Comparison of ENCODE assay signal across 24 cellular contexts in genomic region chr1:88700383-88701013, GRCh38. TPM values are rescaled to one million over a fixed set of nuclear protein-coding genes. Genes with fewer than 3 reads are reported as not detected.
DNase-seq lines count a peak whose midpoint lies in the region; ATAC-seq, FAIRE-seq and TF ChIP-seq lines count a peak whose summit lies in the region.
"Had no signal": no experiment of that assay in that cellular context is flagged by ENCODE, and none has a peak within 500 bp of the region (broad histone marks: within the 10 kb centered on the region; RNA-seq: fewer than 3 reads in every experiment).

No MANE protein-coding gene starts in this region.

- H2AFZ ChIP-seq in PC-3 (ENCODE audit: low read length) (no peak overlapping the region), SK-N-SH (ENCODE audit: low read depth) (no peak overlapping the region)
- H2AFZ ChIP-seq: hepatocyte had no signal

- H4K20me1 ChIP-seq in PC-3 (ENCODE audit: low read length) = peaks cover 46% of the 10 kb centered on the region
- H4K20me1 ChIP-seq in SK-N-SH (ENCODE audit: insufficient read depth) = peaks cover 23% of the 10 kb centered on the region

- DNase-seq in GM19239 (ENCODE audit: insufficient read length, low spot score) = no peak
- no peak for DNase-seq in PC-3
- DNase-seq in left lobe of liver (ENCODE audit: low spot score) = no peak
- no peak for DNase-seq in transverse colon
- DNase-seq in NCI-H82 (lab: John Stamatoyannopoulos, UW) = no peak
- DNase-seq in SK-N-SH = no peak
- DNase-seq: activated CD4-positive, alpha-beta memory T cell treated with anti-CD3 and anti-CD28 coated beads for 36 hours; activated gamma-delta T cell; activated naive CD8-positive, alpha-beta T cell treated with anti-CD3 and anti-CD28 coated beads, Interleukin-2, amount 50 U/mL, for 24 hours; DMS153; effector CD8-positive, alpha-beta T cell; foreskin keratinocyte; left ventricle myocardium inferior; NCI-H1930; NCI-H226; ovary; stimulated activated naive CD8-positive, alpha-beta T cell treated with anti-CD3 and anti-CD28 coated beads, Interleukin-15, Interleukin-2, amounts not matched to agents 100 U/mL and 50 U/mL, for 24 hours; T-helper 9 cell had no signal

- H3K4me2 ChIP-seq in PC-3 (ENCODE audit: low read length) = no peak overlapping the region
- no peak overlapping the region for H3K4me2 ChIP-seq in SK-N-SH
- H3K4me2 ChIP-seq: hepatocyte, KMS-11 had no signal

- CTCF ChIA-PET in PC-3 (lab: Charles Lee) (no interaction called here), SK-N-SH (lab: Yijun Ruan, JAX) (interaction anchor here (1.1 to 2.3 kb wide), 4 partner anchors 17 to 176 kb away, joined by 3 to 5 read pairs (median 4); partner anchors contain the start of gene PKN2)

- TF ChIP-seq EP300 in transverse colon (IDR thresholded peaks at IDR 0.05; ENCODE audit: low read depth) = no peak
- TF ChIP-seq EP300 in SK-N-SH (IDR thresholded peaks at IDR 0.05; ENCODE audit: borderline replicate concordance in 1 of 2, low read depth in 1 of 2, low read length in 1 of 2) = no peak

- no peak for TF ChIP-seq CTCF in PC-3 (conservative IDR thresholded peaks at IDR 0.05; ENCODE audit: low read depth, low read length)
- TF ChIP-seq CTCF in transverse colon (IDR thresholded peaks at IDR 0.05) = no peak
- no peak for TF ChIP-seq CTCF in SK-N-SH (IDR thresholded peaks at IDR 0.05)

- H3F3A ChIP-seq in PC-3 (ENCODE audit: low read length, unreplicated experiment) (no peaks in the 10 kb centered on the region), SK-N-SH (replicated peaks; ENCODE audit: insufficient read depth) (peaks cover 1% of the 10 kb centered on the region)

- H3K27me3 ChIP-seq in PC-3 (ENCODE audit: low read length) = no peaks in the 10 kb centered on the region
- no peaks in the 10 kb centered on the region for H3K27me3 ChIP-seq in transverse colon
- H3K27me3 ChIP-seq in SK-N-SH (ENCODE audit: insufficient read depth) = no peaks in the 10 kb centered on the region
- H3K27me3 ChIP-seq: foreskin keratinocyte, hepatocyte, ovary, right atrium auricular region had no signal

- no TSS peak for BruUV-seq in PC-3 (replicated peaks; lab: Mats Ljungman, UMichigan)

- no peaks in the 10 kb centered on the region for H3K9me2 ChIP-seq in PC-3 (replicated peaks; ENCODE audit: low read length)
- H3K9me2 ChIP-seq in SK-N-SH = no peaks in the 10 kb centered on the region

- H3K27ac ChIP-seq in PC-3 (ENCODE audit: low read length) (no peak overlapping the region), transverse colon (peak overlapping the region; percentile 2 to 42 (median 26)), SK-N-SH (ENCODE audit: low read depth in 2 of 2, low read length in 1 of 2) (no peak overlapping the region)
- H3K27ac ChIP-seq: foreskin keratinocyte, hepatocyte, KMS-11 had no signal

- H3K4me1 ChIP-seq in PC-3 (ENCODE audit: insufficient read depth, low read length) = peaks cover 22% of the 10 kb centered on the region
- peaks cover 6 to 60% (median 17%) of the 10 kb centered on the region in 4 donors for H3K4me1 ChIP-seq in transverse colon
- peaks cover 0 to 15% of the 10 kb centered on the region in 2 experiments; a peak in 2 of 4 replicates for H3K4me1 ChIP-seq in SK-N-SH (ENCODE audit: control insufficient read depth in 1 of 2, insufficient read depth in 2 of 2, low read depth in 1 of 2, low read length in 1 of 2)

- H3K4me3 ChIP-seq in PC-3 (ENCODE audit: low read length) (no peak overlapping the region), transverse colon (no peak overlapping the region), SK-N-SH (ENCODE audit: low read depth in 2 of 2, low read length in 1 of 2) (no peak overlapping the region)
- H3K4me3 ChIP-seq: hepatocyte, left ventricle myocardium inferior, ovary, right atrium auricular region had no signal

- POLR2A ChIA-PET in PC-3 (lab: Charles Lee; ENCODE audit: unreplicated experiment) (no interaction called here), SK-N-SH (lab: Yijun Ruan, JAX) (no interaction called here)

- H3K79me2 ChIP-seq in PC-3 (ENCODE audit: low read length) (peaks cover 93% of the 10 kb centered on the region), SK-N-SH (ENCODE audit: insufficient read depth) (peaks cover 98% of the 10 kb centered on the region)

- no peak for TF ChIP-seq POLR2A in transverse colon (IDR thresholded peaks at IDR 0.05)

- no peaks in the 10 kb centered on the region for H3K9me3 ChIP-seq in PC-3 (ENCODE audit: low read length)
- H3K9me3 ChIP-seq in transverse colon = no peaks in the 10 kb centered on the region
- no peaks in the 10 kb centered on the region for H3K9me3 ChIP-seq in SK-N-SH
- H3K9me3 ChIP-seq: ovary, right atrium auricular region had no signal

- in situ Hi-C loops in transverse colon (cut with MboI; ENCODE audit: low pct_ligation_motif_present in 1 of 4, low pct_unique_long_range_greater_than_20kb in 1 of 4, low sequenced_read_pairs in 3 of 4) = no loop called here

- H3K36me3 ChIP-seq in PC-3 (ENCODE audit: low read depth, low read length) (no peaks in the 10 kb centered on the region), transverse colon (no peaks in the 10 kb centered on the region), SK-N-SH (replicated peaks in 1 of 2; ENCODE audit: control insufficient read depth in 1 of 2, insufficient read depth in 2 of 2, low read length in 1 of 2) (peaks cover 0 to 10% of the 10 kb centered on the region in 2 experiments)
- H3K36me3 ChIP-seq: left ventricle myocardium inferior, ovary, right atrium auricular region had no signal

- H3K9ac ChIP-seq in PC-3 (ENCODE audit: low read length) (no peak overlapping the region), SK-N-SH (no peak overlapping the region)
- H3K9ac ChIP-seq: KMS-11 had no signal

- peak; percentile 76 for FAIRE-seq in GM19239 (lab: Jason Lieb, UNC)
- FAIRE-seq: H1 had no signal

- WGBS in transverse colon (ENCODE audit: low coverage in 1 of 2), 2 donors = 47 to 87% methylated on average over 2 to 5 of the region's 5 CpGs
- WGBS in SK-N-SH (ENCODE audit: low lambda C conversion rate) = 96% methylated on average over 5 of the region's 5 CpGs

- ATAC-seq in PC-3 = peak; percentile 89
- peak; percentile 49 for ATAC-seq in left lobe of liver
- ATAC-seq in GM21528 (IDR thresholded peaks at IDR 0.05; ENCODE audit: low FRiP score, unreplicated experiment) = no peak
- ATAC-seq: activated naive CD8-positive, alpha-beta T cell treated with anti-CD3 and anti-CD28 coated beads, Interleukin-2, amount 50 U/mL, for 24 hours; foreskin keratinocyte; natural killer cell treated with Interleukin-12 subunit alpha and Interleukin-12 subunit beta and Interleukin-15 and Interleukin-18, amount 100 ng/mL, for 72 hours; stimulated activated naive CD8-positive, alpha-beta T cell treated with anti-CD3 and anti-CD28 coated beads, Interleukin-15, Interleukin-2, amounts not matched to agents 100 U/mL and 50 U/mL, for 24 hours had no signal

- TF ChIP-seq RAD21 in SK-N-SH (IDR thresholded peaks at IDR 0.05; ENCODE audit: low read length) = no peak

- intact Hi-C loops in PC-3 (cut with micrococcal nuclease) (no loop called here), transverse colon (cut with DNase I; ENCODE audit: low total_unique reads) (no loop called here)

TF ChIP-seq in SK-N-SH, 30 proteins besides CTCF, POLR2A, EP300 and RAD21 (continues in another document):
- TF ChIP-seq IRF3 (IDR thresholded peaks at IDR 0.05; ENCODE audit: low read depth, low read length) = no peak
- TF ChIP-seq RFX5 (IDR thresholded peaks at IDR 0.05; ENCODE audit: low read length) = no peak
- TF ChIP-seq, protein P1, sequence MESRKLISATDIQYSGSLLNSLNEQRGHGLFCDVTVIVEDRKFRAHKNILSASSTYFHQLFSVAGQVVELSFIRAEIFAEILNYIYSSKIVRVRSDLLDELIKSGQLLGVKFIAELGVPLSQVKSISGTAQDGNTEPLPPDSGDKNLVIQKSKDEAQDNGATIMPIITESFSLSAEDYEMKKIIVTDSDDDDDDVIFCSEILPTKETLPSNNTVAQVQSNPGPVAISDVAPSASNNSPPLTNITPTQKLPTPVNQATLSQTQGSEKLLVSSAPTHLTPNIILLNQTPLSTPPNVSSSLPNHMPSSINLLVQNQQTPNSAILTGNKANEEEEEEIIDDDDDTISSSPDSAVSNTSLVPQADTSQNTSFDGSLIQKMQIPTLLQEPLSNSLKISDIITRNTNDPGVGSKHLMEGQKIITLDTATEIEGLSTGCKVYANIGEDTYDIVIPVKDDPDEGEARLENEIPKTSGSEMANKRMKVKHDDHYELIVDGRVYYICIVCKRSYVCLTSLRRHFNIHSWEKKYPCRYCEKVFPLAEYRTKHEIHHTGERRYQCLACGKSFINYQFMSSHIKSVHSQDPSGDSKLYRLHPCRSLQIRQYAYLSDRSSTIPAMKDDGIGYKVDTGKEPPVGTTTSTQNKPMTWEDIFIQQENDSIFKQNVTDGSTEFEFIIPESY (IDR thresholded peaks at IDR 0.05; ENCODE audit: borderline replicate concordance, low read depth) = no peak
- no peak for TF ChIP-seq MAX (IDR thresholded peaks at IDR 0.05; ENCODE audit: low read depth)
- no peak for TF ChIP-seq RCOR1 (IDR thresholded peaks at IDR 0.05; ENCODE audit: low read length)
- no peak for TF ChIP-seq FOXM1 (IDR thresholded peaks at IDR 0.05; ENCODE audit: low read depth)
- TF ChIP-seq MEF2A (IDR thresholded peaks at IDR 0.05; ENCODE audit: borderline replicate concordance, low read depth) = no peak

RNA-seq across cellular contexts. Expression of gene PKN2, which starts 16.4 kb away (rescaled TPM):
- total RNA-seq in PC-3 (2014; rRNA removed) (20.8 and 36.1 TPM in 2 replicates), left lobe of liver (12.1 TPM), transverse colon (10 to 100 TPM; 31.4 to 80.4 (median 64.1) TPM)
- polyA plus RNA-seq in SK-N-SH (2012; rRNA removed) = 6.8 and 11.2 TPM in 2 replicates
- 9.2 and 11.0 TPM in 2 replicates for polyA plus RNA-seq in SK-N-SH (2012; cell fraction: cytosol; rRNA removed)
- polyA plus RNA-seq in SK-N-SH (2012; cell fraction: nucleus; rRNA removed) = 11.0 and 26.6 TPM in 2 replicates

Comparison
In these comparisons a context has a peak if more than half of its experiments do, and no peak if none do; other contexts are left out.
1. H3K27ac ChIP-seq: peak in transverse colon (4 of 4); none in PC-3 (single experiment) and SK-N-SH (0 of 2).